25 cellular contexts compared by ENCODE assay signal in the genomic region with DNA sequence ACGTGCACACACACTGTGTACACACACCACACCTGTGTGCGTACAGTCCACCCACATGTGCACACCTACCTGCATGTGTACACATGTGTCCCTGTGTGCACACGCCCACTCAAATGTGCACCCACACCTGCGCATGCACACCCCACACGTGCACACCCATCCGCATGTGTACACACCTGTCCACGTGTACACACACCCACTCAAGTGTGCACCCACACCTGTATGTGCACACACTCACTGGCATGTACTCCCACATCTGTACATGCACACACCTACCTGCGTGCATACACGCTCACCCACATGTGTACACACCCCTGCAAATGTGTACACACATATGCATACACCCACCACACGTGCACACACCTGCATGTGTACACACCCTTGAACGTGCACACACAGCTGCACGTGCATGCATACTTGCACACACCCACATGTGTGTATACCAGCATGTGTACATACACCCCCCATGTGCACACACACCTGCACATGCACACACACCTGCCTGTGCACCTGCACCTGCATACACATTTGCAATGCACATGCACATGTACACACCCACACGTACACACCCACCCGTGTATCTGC. TPM values are rescaled to one million over a fixed set of nuclear protein-coding genes. Genes with fewer than 3 reads are reported as not detected.
"Had no signal": no experiment of that assay in that cellular context is flagged by ENCODE, and none has a peak within 500 bp of the region (broad histone marks: within the 10 kb centered on the region; RNA-seq: fewer than 3 reads in every experiment).

No MANE protein-coding gene starts in this region.

- ATAC-seq: activated T-cell treated with anti-CD3 and anti-CD28 coated beads, Interleukin-2, amount 50 U/mL, for 72 hours; Panc1 had no signal

- H3K4me1 ChIP-seq: breast epithelium had no signal

- H3K4me3 ChIP-seq: breast epithelium, MG63, SJCRH30 had no signal

- H3K27ac ChIP-seq: breast epithelium, SJCRH30, VCaP had no signal

- H3K9me3 ChIP-seq: breast epithelium, MG63, SJCRH30, SK-N-SH had no signal

- H3K27me3 ChIP-seq: breast epithelium, MG63, SJCRH30 had no signal

- H3K9ac ChIP-seq: SK-N-SH had no signal

- DNase-seq: activated CD4-positive, alpha-beta memory T cell treated with anti-CD3 and anti-CD28 coated beads, Interleukin-2, amount 10 ng/mL, durations not matched to agents 7 days and 5 days; activated CD4-positive, alpha-beta T cell treated with anti-CD3 and anti-CD28 coated beads, Interleukin-2, amount 50 U/mL, for 1 hour; activated CD4-positive, CD25-positive, alpha-beta regulatory T cell; activated CD8-positive, alpha-beta memory T cell treated with anti-CD3 and anti-CD28 coated beads, Interleukin-2, amount 50 U/mL, for 4 hours; activated gamma-delta T cell treated with Interleukin-2 at 50 U/mL for 16 hours; activated T-cell treated with anti-CD3 and anti-CD28 coated beads, Interleukin-2, amount 50 U/mL, for 72 hours; aorta; central memory CD4-positive, alpha-beta T cell; MG63; MV-4-11; NCI-H1092 treated with DMSO at 0.1 percent for 48 hours; NCI-H1417 treated with DMSO at 0.1 percent for 48 hours; NCI-H1694; NCI-H2029 treated with DMSO at 0.1 percent for 48 hours; NCI-H524; NCI-H774; OCI-M1; Right ventricle myocardium superior; RPMI8226; SJCRH30; SK-N-SH; T-helper 1 cell had no signal

- H3K4me2 ChIP-seq: SK-N-SH had no signal

RNA-seq across cellular contexts. Expression of a gene that starts 31.4 kb away (rescaled TPM):
- total RNA-seq: Right ventricle myocardium superior had no signal
- polyA plus RNA-seq: aorta had no signal
